ENCODE assay signal across 1 cellular context in genomic region chr19:13861714-13862531, GRCh38.
TF ChIP-seq lines count a peak whose summit lies in the region.

No MANE protein-coding gene starts in this region.

TF ChIP-seq in GM12878, 131 proteins besides CTCF, POLR2A, EP300 and RAD21 (continued from another document):
- peak; percentile 22 for TF ChIP-seq E4F1 (IDR thresholded peaks at IDR 0.05; ENCODE audit: borderline replicate concordance, partially characterized antibody)
- no peak for TF ChIP-seq ZNF622 (IDR thresholded peaks at IDR 0.05)
- no peak for TF ChIP-seq ZBTB11 (CRISPR knock-in tag; IDR thresholded peaks at IDR 0.05)
- peak; percentile 97 for TF ChIP-seq EED (IDR thresholded peaks at IDR 0.05; ENCODE audit: low read depth)
- TF ChIP-seq RB1 (IDR thresholded peaks at IDR 0.05; ENCODE audit: borderline replicate concordance) = peak; percentile 84; the same call in 1 of the 2 replicates
- TF ChIP-seq ZNF687 (IDR thresholded peaks at IDR 0.05) = no peak; the same call in 1 of the 2 replicates
- TF ChIP-seq ELK1 (IDR thresholded peaks at IDR 0.05; ENCODE audit: low read depth, low read length) = 0 out of 2 replicates have a peak, but pooled peaks have one; percentile 24
